8 cellular contexts compared by ENCODE assay signal in genomic region chr19:54138777-54139256, GRCh38. TPM values are rescaled to one million over a fixed set of nuclear protein-coding genes. Genes with fewer than 3 reads are reported as not detected.
DNase-seq lines count a peak whose midpoint lies in the region; ATAC-seq and TF ChIP-seq lines count a peak whose summit lies in the region.

No MANE protein-coding gene starts in this region.

- peak overlapping the region; percentile 92 for H3K4me3 Mint-ChIP-seq in natural killer cell

- TF ChIP-seq CTCF in AG09309 (IDR thresholded peaks at IDR 0.05; ENCODE audit: control insufficient read depth, insufficient read depth, low read depth, low read length, missing control alignments), result no peak
- no peak for TF ChIP-seq CTCF in NB4 (IDR thresholded peaks at IDR 0.05; ENCODE audit: low read depth, low read length)
- no peak for TF ChIP-seq CTCF in colonic mucosa (IDR thresholded peaks at IDR 0.05)
- TF ChIP-seq CTCF in natural killer cell (IDR thresholded peaks at IDR 0.05), result no peak

- no peaks in the 10 kb centered on the region for H3K36me3 Mint-ChIP-seq in natural killer cell

- no peaks in the 10 kb centered on the region for H3K27me3 Mint-ChIP-seq in natural killer cell (ENCODE audit: low read depth in 2 of 2)

- ATAC-seq in natural killer cell, result no peak
- ATAC-seq in HG02885 (IDR thresholded peaks at IDR 0.05; ENCODE audit: poor library complexity, unreplicated experiment), result no peak

- no peak for TF ChIP-seq POLR2A in NB4 (IDR thresholded peaks at IDR 0.05; ENCODE audit: extremely low read depth, insufficient read length)

- peak overlapping the region; percentile 49 to 74 for H3K9ac ChIP-seq in colonic mucosa (ENCODE audit: low read depth in 2 of 2, low read length in 2 of 2)

- H3K4me3 ChIP-seq in AG09309 (ENCODE audit: control insufficient read depth, low read depth, low read length) (peak overlapping the region; percentile 66), NB4 (ENCODE audit: low read depth, low read length) (peak overlapping the region; percentile 54), colonic mucosa (peak overlapping the region; percentile 98)

- H3K4me1 Mint-ChIP-seq in natural killer cell, result peaks cover 50 to 70% of the 10 kb centered on the region in 2 donors

- no peaks in the 10 kb centered on the region for H3K9me3 ChIP-seq in colonic mucosa

- peaks cover 12% of the 10 kb centered on the region for H3K36me3 ChIP-seq in colonic mucosa

- H3K9me3 Mint-ChIP-seq in natural killer cell, result no peaks in the 10 kb centered on the region

- intact Hi-C loops in colonic mucosa (cut with DNase I) (no loop called here), natural killer cell (cut with micrococcal nuclease) (no loop called here)

- no peak for DNase-seq in AG09309 (ENCODE audit: low read depth)
- no peak for DNase-seq in NB4 (ENCODE audit: low read depth)
- DNase-seq in colonic mucosa, result no peak
- no peak for DNase-seq in natural killer cell
- DNase-seq in COLO829 (ENCODE audit: low spot score), result no peak
- DNase-seq in NCI-H2171 treated with DMSO at 0.1 percent for 48 hours (lab: John Stamatoyannopoulos, UW), result no peak
- DNase-seq in GM19238 (ENCODE audit: insufficient read length, low spot score), result no peak

- peak overlapping the region; percentile 83 for H3K27ac ChIP-seq in colonic mucosa

- peak overlapping the region; percentile 80 to 88 for H3K27ac Mint-ChIP-seq in natural killer cell

- peaks cover 16% of the 10 kb centered on the region for H3K4me1 ChIP-seq in colonic mucosa

- no peaks in the 10 kb centered on the region for H3K27me3 ChIP-seq in colonic mucosa

RNA-seq across cellular contexts. Expression of gene CNOT3, which starts 1.3 kb away (rescaled TPM):
- 10 to 100 TPM; 38.4 to 57.3 TPM for total RNA-seq in colonic mucosa
- total RNA-seq in natural killer cell, result 10 to 100 TPM; 46.3 to 73.9 (median 51.7) TPM

RNA-seq across cellular contexts. Expression of gene LENG1, which starts 20.7 kb away (rescaled TPM):
- total RNA-seq in colonic mucosa (1 to 10 TPM; 6.2 to 8.1 TPM), natural killer cell (1 to 10 TPM; 8.3 to 9.4 (median 9.1) TPM)

RNA-seq across cellular contexts. Expression of gene PRPF31, which starts 23.3 kb away (rescaled TPM):
- total RNA-seq in colonic mucosa, result 10 to 100 TPM; 39.5 to 65.6 TPM
- total RNA-seq in natural killer cell, result 10 to 100 TPM; 64.4 to 65.9 (median 64.9) TPM

RNA-seq across cellular contexts. Expression of gene TFPT, which starts 23.4 kb away (rescaled TPM):
- total RNA-seq in colonic mucosa (10 to 100 TPM; 15.9 to 17.2 TPM), natural killer cell (10 to 100 TPM; 14.1 to 14.4 (median 14.2) TPM)

RNA-seq across cellular contexts. Expression of gene TMC4, which starts 34.1 kb away (rescaled TPM):
- total RNA-seq in colonic mucosa, result 100 to 1,000 TPM in 1 of 2 donors, 10 to 100 TPM in 1; 80.9 to 165 TPM
- total RNA-seq in natural killer cell, result 1 to 10 TPM; 7.2 to 8.2 (median 7.5) TPM
